8 cellular contexts compared by ENCODE assay signal in genomic region chr2:165293439-165294420, GRCh38. TPM values are rescaled to one million over a fixed set of nuclear protein-coding genes. Genes with fewer than 3 reads are reported as not detected.
DNase-seq lines count a peak whose midpoint lies in the region; ATAC-seq and TF ChIP-seq lines count a peak whose summit lies in the region.

No MANE protein-coding gene starts in this region.

- H3K4me3 ChIP-seq in neural cell (ENCODE audit: low read length) = peak overlapping the region; percentile 69

- H3K36me3 Mint-ChIP-seq in activated B cell treated with CpG ODN at 0.5 μM for 24 hours (ENCODE audit: low read depth) = no peaks in the 10 kb centered on the region

- H3K27ac Mint-ChIP-seq in activated B cell treated with CpG ODN at 0.5 μM for 24 hours = no peak overlapping the region

- TF ChIP-seq RAD21 in neural cell (conservative IDR thresholded peaks at IDR 0.05) = peak; percentile 71

- H3K9me3 ChIP-seq in neural cell (ENCODE audit: low read length) = no peaks in the 10 kb centered on the region

- intact Hi-C loops in activated B cell treated with CpG ODN at 0.5 μM for 24 hours (cut with micrococcal nuclease) = loop anchor here (1.0 to 10.0 kb wide), 5 partner anchors 277 to 661 kb away; partner anchors contain the start of gene TTC21B

- H3K4me3 Mint-ChIP-seq in activated B cell treated with CpG ODN at 0.5 μM for 24 hours = no peak overlapping the region

- no peak for TF ChIP-seq EP300 in neural cell (conservative IDR thresholded peaks at IDR 0.05; ENCODE audit: poor library complexity, severe bottlenecking)

- POLR2A ChIA-PET in activated B cell treated with CpG ODN at 0.5 μM for 24 hours (lab: Charles Lee) = interaction anchor here (0.7 kb wide), 1 partner anchor 620 kb away, joined by 4 read pairs; no protein-coding TSS in a partner anchor

- DNase-seq in EH (ENCODE audit: low read depth) (peak; percentile 85), NCI-H226 (peak; percentile 70), activated B cell treated with CpG ODN at 0.5 μM for 24 hours (no peak), fibroblast of the conjunctiva (ENCODE audit: low read depth) (peak; percentile 88)
- no peak for DNase-seq in activated effector memory CD4-positive, alpha-beta T cell treated with anti-CD3 and anti-CD28 coated beads, Interleukin-2, amount 50 U/mL, for 16 hours

- peak overlapping the region; percentile 69 for H3K27ac ChIP-seq in neural cell (ENCODE audit: low read length)

- H3K9me2 ChIP-seq in neural cell (ENCODE audit: insufficient read depth, low read length) = no peaks in the 10 kb centered on the region

- CTCF ChIA-PET in activated B cell treated with CpG ODN at 0.5 μM for 24 hours (lab: Charles Lee) = interaction anchor here (1.1 to 1.4 kb wide), 3 partner anchors 277 to 301 kb away, joined by 5 to 12 read pairs (median 5); no protein-coding TSS in a partner anchor

- H3K4me1 Mint-ChIP-seq in activated B cell treated with CpG ODN at 0.5 μM for 24 hours = peaks cover 4% of the 10 kb centered on the region

- no peaks in the 10 kb centered on the region for H3K9me3 Mint-ChIP-seq in activated B cell treated with CpG ODN at 0.5 μM for 24 hours

- H3K27me3 ChIP-seq in neural cell (ENCODE audit: insufficient read depth, low read depth, low read length) = no peaks in the 10 kb centered on the region

- peak; percentile 100 for ATAC-seq in GM19452 (IDR thresholded peaks at IDR 0.05; ENCODE audit: unreplicated experiment)
- ATAC-seq in HG03457 (IDR thresholded peaks at IDR 0.05; ENCODE audit: unreplicated experiment) = peak; percentile 100
- peak; percentile 100 for ATAC-seq in activated B cell treated with CpG ODN at 0.5 μM for 24 hours (ENCODE audit: low read depth)

- TF ChIP-seq CTCF in activated B cell treated with CpG ODN at 0.5 μM for 24 hours (IDR thresholded peaks at IDR 0.05) = no peak
- TF ChIP-seq CTCF in neural cell (IDR thresholded peaks at IDR 0.05; ENCODE audit: poor library complexity, severe bottlenecking) = peak; percentile 86

- H4K20me1 ChIP-seq in neural cell (ENCODE audit: insufficient read depth) = no peaks in the 10 kb centered on the region

- peak overlapping the region; percentile 69 for H3K9ac ChIP-seq in neural cell (ENCODE audit: low read length)

- peak overlapping the region; percentile 90 for H3K4me2 ChIP-seq in neural cell (ENCODE audit: low read length)

- H2AFZ ChIP-seq in neural cell (ENCODE audit: low read depth, low read length) = peak overlapping the region; percentile 84

- H3K27me3 Mint-ChIP-seq in activated B cell treated with CpG ODN at 0.5 μM for 24 hours = peaks cover 7% of the 10 kb centered on the region

- no peaks in the 10 kb centered on the region for H3K36me3 ChIP-seq in neural cell (ENCODE audit: insufficient read depth, low read length)

- peaks cover 13% of the 10 kb centered on the region for H3K79me2 ChIP-seq in neural cell (replicated peaks; ENCODE audit: insufficient read depth, low read length)

- no peaks in the 10 kb centered on the region for H3F3A ChIP-seq in neural cell (ENCODE audit: insufficient read depth, low read length, poor library complexity, severe bottlenecking)

TF ChIP-seq in neural cell, 6 proteins besides CTCF, POLR2A, EP300 and RAD21:
- TF ChIP-seq REST (IDR thresholded peaks at IDR 0.05; ENCODE audit: borderline replicate concordance) = peak; percentile 34
- no peak for TF ChIP-seq MXI1 (conservative IDR thresholded peaks at IDR 0.05; ENCODE audit: poor library complexity, severe bottlenecking)
- TF ChIP-seq SMC3 (conservative IDR thresholded peaks at IDR 0.05; ENCODE audit: poor library complexity) = peak; percentile 76

RNA-seq across cellular contexts. Expression of gene SCN2A, which starts 54.5 kb away (rescaled TPM):
- total RNA-seq in activated B cell treated with CpG ODN at 0.5 μM for 24 hours = 0.16 TPM in 1 of 2 replicates, not detected in the other
- 55.0 and 57.4 TPM in 2 replicates for polyA plus RNA-seq in neural cell
- polyA minus RNA-seq in neural cell = 158 and 196 TPM in 2 replicates

Comparison
In these comparisons a context has a peak if more than half of its experiments do, and no peak if none do; other contexts are left out.
1. DNase-seq: peak in EH (single experiment), NCI-H226 (single experiment) and fibroblast of the conjunctiva (single experiment); none in activated B cell treated with CpG ODN at 0.5 μM for 24 hours (single experiment) and activated effector memory CD4-positive, alpha-beta T cell treated with anti-CD3 and anti-CD28 coated beads, Interleukin-2, amount 50 U/mL, for 16 hours (single experiment).
2. Peak in every context shown above with its lines, with median percentiles within 50 percentile points of each other: ATAC-seq.